In the genomic region with DNA sequence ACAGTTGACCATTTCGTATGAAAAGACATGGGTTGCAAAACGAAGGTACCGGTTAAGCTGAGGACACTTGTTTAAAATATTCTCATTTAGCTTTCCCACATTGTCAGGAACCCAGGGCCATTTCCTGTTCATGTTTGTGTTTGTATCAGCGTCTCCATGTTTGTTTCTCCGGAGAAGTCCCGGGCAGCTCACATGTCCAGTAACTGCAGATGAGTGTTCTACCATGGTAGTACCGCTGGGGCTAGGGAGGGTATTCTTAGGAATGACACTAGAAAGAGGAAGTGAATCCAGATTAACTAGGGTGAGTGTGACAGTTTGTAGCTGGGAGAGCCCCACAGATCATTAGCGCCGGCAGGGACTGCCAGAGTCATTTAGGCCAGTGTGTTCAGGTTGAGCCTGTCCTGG, we compare ENCODE assay signal across 9 cellular contexts. TPM values are rescaled to one million over a fixed set of nuclear protein-coding genes. Genes with fewer than 3 reads are reported as not detected.
DNase-seq lines count a peak whose midpoint lies in the region; ATAC-seq and TF ChIP-seq lines count a peak whose summit lies in the region.
"Had no signal": no experiment of that assay in that cellular context is flagged by ENCODE, and none has a peak within 500 bp of the region (broad histone marks: within the 10 kb centered on the region; RNA-seq: fewer than 3 reads in every experiment).

No MANE protein-coding gene starts in this region.

- H3F3A ChIP-seq in SK-N-SH (replicated peaks; ENCODE audit: insufficient read depth), result no peaks in the 10 kb centered on the region

- H3K9ac ChIP-seq in SK-N-SH, result no peak overlapping the region

- H3K4me3 ChIP-seq in lung (no peak overlapping the region), SK-N-SH (ENCODE audit: low read depth in 2 of 2, low read length in 1 of 2) (no peak overlapping the region)
- H3K4me3 ChIP-seq: ovary had no signal

- no peaks in the 10 kb centered on the region for H3K9me3 ChIP-seq in lung (ENCODE audit: control insufficient read depth in 2 of 2, insufficient read depth in 1 of 2, low read length in 1 of 2)
- H3K9me3 ChIP-seq in SK-N-SH, result no peaks in the 10 kb centered on the region
- H3K9me3 ChIP-seq: ovary had no signal

- H3K4me2 ChIP-seq in SK-N-SH, result no peak overlapping the region

- peaks cover 8% of the 10 kb centered on the region; the same call in 1 of the 2 replicates for H3K79me2 ChIP-seq in SK-N-SH (ENCODE audit: insufficient read depth)

- H3K27ac ChIP-seq in lung (ENCODE audit: low read depth in 1 of 2, low read length in 1 of 2) (peak overlapping the region in 1 of 2 donors; percentile 74), SK-N-SH (ENCODE audit: low read depth in 2 of 2, low read length in 1 of 2) (no peak overlapping the region)
- H3K27ac ChIP-seq: ovary had no signal

- no peak overlapping the region for H2AFZ ChIP-seq in SK-N-SH (ENCODE audit: low read depth)

- TF ChIP-seq RAD21 in SK-N-SH (IDR thresholded peaks at IDR 0.05; ENCODE audit: low read length), result no peak

- no peak for TF ChIP-seq CTCF in lung (IDR thresholded peaks at IDR 0.05; ENCODE audit: control extremely low read depth, extremely low read depth)
- TF ChIP-seq CTCF in SK-N-SH (IDR thresholded peaks at IDR 0.05), result no peak

- no peaks in the 10 kb centered on the region for H3K9me2 ChIP-seq in SK-N-SH

- 63 to 64% methylated on average over 9 of the region's 9 CpGs for WGBS in lung, 2 donors
- 96% methylated on average over 9 of the region's 9 CpGs for WGBS in SK-N-SH (ENCODE audit: low lambda C conversion rate)

- CTCF ChIA-PET in SK-N-SH (lab: Yijun Ruan, JAX), result interaction anchor here (0.9 to 1.0 kb wide), 3 partner anchors 61 to 178 kb away, joined by 3 read pairs; no protein-coding TSS in a partner anchor

- H4K20me1 ChIP-seq in SK-N-SH (ENCODE audit: insufficient read depth), result no peaks in the 10 kb centered on the region; the same call in 1 of the 2 replicates

- peak; percentile 90 to 93 for DNase-seq in NOMO-1 (lab: John Stamatoyannopoulos, UW; ENCODE audit: unreplicated experiment in 2 of 2)
- no peak for DNase-seq in lung (ENCODE audit: low spot score)
- DNase-seq in SK-N-SH, result no peak
- no peak for DNase-seq in NCI-H2107 (lab: John Stamatoyannopoulos, UW)
- no peak for DNase-seq in KG1 (lab: John Stamatoyannopoulos, UW)
- DNase-seq: ovary had no signal

- no peak for TF ChIP-seq EP300 in SK-N-SH (IDR thresholded peaks at IDR 0.05; ENCODE audit: borderline replicate concordance in 1 of 2, low read depth in 1 of 2, low read length in 1 of 2)

- H3K27me3 ChIP-seq in lung (ENCODE audit: control insufficient read depth, insufficient read depth) (no peaks in the 10 kb centered on the region), SK-N-SH (ENCODE audit: insufficient read depth) (no peaks in the 10 kb centered on the region)
- H3K27me3 ChIP-seq: ovary had no signal

- ATAC-seq in GM18870 (IDR thresholded peaks at IDR 0.05; ENCODE audit: unreplicated experiment) (peak; percentile 83), HG02763 (IDR thresholded peaks at IDR 0.05; ENCODE audit: unreplicated experiment) (peak; percentile 63), lung (ENCODE audit: insufficient read depth, low FRiP score) (peak; percentile 71), HG03457 (IDR thresholded peaks at IDR 0.05; ENCODE audit: unreplicated experiment) (no peak)

- H3K36me3 ChIP-seq in lung (ENCODE audit: control insufficient read depth in 2 of 2, insufficient read depth in 2 of 2, low read length in 2 of 2) (no peaks in the 10 kb centered on the region), SK-N-SH (replicated peaks in 1 of 2; ENCODE audit: control insufficient read depth in 1 of 2, insufficient read depth in 2 of 2, low read length in 1 of 2) (no peaks in the 10 kb centered on the region)
- H3K36me3 ChIP-seq: ovary had no signal

- H3K4me1 ChIP-seq in lung (ENCODE audit: control insufficient read depth in 2 of 2, insufficient read depth in 2 of 2, low read length in 2 of 2), result peaks cover 5 to 23% of the 10 kb centered on the region in 2 donors
- H3K4me1 ChIP-seq in SK-N-SH (ENCODE audit: control insufficient read depth in 1 of 2, insufficient read depth in 2 of 2, low read depth in 1 of 2, low read length in 1 of 2), result peaks cover 24 to 33% of the 10 kb centered on the region in 2 experiments

- POLR2A ChIA-PET in SK-N-SH (lab: Yijun Ruan, JAX), result no interaction called here

TF ChIP-seq in SK-N-SH, 30 proteins besides CTCF, POLR2A, EP300 and RAD21:
- TF ChIP-seq GABPA (IDR thresholded peaks at IDR 0.05; ENCODE audit: low read depth) (no peak), NRF1 (IDR thresholded peaks at IDR 0.05; ENCODE audit: low read depth, low read length) (no peak), TCF12 (IDR thresholded peaks at IDR 0.05) (no peak), FOSL2 (IDR thresholded peaks at IDR 0.05; ENCODE audit: borderline replicate concordance, low read depth) (no peak), ELF1 (IDR thresholded peaks at IDR 0.05) (no peak), POLR2AphosphoS5 (IDR thresholded peaks at IDR 0.05; ENCODE audit: low read depth, low read length) (no peak), MXI1 (IDR thresholded peaks at IDR 0.05; ENCODE audit: low read depth, low read length) (no peak), GATA2 (CRISPR knock-in tag; IDR thresholded peaks at IDR 0.05) (no peak)
- TF ChIP-seq, protein P1, sequence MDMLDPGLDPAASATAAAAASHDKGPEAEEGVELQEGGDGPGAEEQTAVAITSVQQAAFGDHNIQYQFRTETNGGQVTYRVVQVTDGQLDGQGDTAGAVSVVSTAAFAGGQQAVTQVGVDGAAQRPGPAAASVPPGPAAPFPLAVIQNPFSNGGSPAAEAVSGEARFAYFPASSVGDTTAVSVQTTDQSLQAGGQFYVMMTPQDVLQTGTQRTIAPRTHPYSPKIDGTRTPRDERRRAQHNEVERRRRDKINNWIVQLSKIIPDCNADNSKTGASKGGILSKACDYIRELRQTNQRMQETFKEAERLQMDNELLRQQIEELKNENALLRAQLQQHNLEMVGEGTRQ (IDR thresholded peaks at IDR 0.05; ENCODE audit: borderline replicate concordance, low read depth, low read length), result no peak
- TF ChIP-seq, protein P2, sequence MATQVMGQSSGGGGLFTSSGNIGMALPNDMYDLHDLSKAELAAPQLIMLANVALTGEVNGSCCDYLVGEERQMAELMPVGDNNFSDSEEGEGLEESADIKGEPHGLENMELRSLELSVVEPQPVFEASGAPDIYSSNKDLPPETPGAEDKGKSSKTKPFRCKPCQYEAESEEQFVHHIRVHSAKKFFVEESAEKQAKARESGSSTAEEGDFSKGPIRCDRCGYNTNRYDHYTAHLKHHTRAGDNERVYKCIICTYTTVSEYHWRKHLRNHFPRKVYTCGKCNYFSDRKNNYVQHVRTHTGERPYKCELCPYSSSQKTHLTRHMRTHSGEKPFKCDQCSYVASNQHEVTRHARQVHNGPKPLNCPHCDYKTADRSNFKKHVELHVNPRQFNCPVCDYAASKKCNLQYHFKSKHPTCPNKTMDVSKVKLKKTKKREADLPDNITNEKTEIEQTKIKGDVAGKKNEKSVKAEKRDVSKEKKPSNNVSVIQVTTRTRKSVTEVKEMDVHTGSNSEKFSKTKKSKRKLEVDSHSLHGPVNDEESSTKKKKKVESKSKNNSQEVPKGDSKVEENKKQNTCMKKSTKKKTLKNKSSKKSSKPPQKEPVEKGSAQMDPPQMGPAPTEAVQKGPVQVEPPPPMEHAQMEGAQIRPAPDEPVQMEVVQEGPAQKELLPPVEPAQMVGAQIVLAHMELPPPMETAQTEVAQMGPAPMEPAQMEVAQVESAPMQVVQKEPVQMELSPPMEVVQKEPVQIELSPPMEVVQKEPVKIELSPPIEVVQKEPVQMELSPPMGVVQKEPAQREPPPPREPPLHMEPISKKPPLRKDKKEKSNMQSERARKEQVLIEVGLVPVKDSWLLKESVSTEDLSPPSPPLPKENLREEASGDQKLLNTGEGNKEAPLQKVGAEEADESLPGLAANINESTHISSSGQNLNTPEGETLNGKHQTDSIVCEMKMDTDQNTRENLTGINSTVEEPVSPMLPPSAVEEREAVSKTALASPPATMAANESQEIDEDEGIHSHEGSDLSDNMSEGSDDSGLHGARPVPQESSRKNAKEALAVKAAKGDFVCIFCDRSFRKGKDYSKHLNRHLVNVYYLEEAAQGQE (IDR thresholded peaks at IDR 0.05; ENCODE audit: low read depth, low read length), result no peak
- TF ChIP-seq, protein P3, sequence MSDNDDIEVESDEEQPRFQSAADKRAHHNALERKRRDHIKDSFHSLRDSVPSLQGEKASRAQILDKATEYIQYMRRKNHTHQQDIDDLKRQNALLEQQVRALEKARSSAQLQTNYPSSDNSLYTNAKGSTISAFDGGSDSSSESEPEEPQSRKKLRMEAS (IDR thresholded peaks at IDR 0.05; ENCODE audit: low read depth), result no peak
- TF ChIP-seq, protein P4, sequence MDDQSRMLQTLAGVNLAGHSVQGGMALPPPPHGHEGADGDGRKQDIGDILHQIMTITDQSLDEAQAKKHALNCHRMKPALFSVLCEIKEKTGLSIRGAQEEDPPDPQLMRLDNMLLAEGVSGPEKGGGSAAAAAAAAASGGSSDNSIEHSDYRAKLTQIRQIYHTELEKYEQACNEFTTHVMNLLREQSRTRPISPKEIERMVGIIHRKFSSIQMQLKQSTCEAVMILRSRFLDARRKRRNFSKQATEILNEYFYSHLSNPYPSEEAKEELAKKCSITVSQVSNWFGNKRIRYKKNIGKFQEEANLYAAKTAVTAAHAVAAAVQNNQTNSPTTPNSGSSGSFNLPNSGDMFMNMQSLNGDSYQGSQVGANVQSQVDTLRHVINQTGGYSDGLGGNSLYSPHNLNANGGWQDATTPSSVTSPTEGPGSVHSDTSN (IDR thresholded peaks at IDR 0.05), result no peak
- TF ChIP-seq, protein P5, sequence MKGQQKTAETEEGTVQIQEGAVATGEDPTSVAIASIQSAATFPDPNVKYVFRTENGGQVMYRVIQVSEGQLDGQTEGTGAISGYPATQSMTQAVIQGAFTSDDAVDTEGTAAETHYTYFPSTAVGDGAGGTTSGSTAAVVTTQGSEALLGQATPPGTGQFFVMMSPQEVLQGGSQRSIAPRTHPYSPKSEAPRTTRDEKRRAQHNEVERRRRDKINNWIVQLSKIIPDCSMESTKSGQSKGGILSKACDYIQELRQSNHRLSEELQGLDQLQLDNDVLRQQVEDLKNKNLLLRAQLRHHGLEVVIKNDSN (IDR thresholded peaks at IDR 0.05; ENCODE audit: borderline replicate concordance, low read depth), result no peak

RNA-seq across cellular contexts. Expression of a gene that starts 50.0 kb away (rescaled TPM):
- total RNA-seq in lung, result 10 to 100 TPM; 77.9 to 78.6 TPM
- polyA plus RNA-seq in lung (10 to 100 TPM; 54.5 to 99.9 TPM), SK-N-SH (2012; rRNA removed) (34.2 and 36.5 TPM in 2 replicates)
- polyA plus RNA-seq in SK-N-SH (2012; cell fraction: cytosol; rRNA removed), result 21.7 and 28.2 TPM in 2 replicates
- 224 and 260 TPM in 2 replicates for polyA plus RNA-seq in SK-N-SH (2012; cell fraction: nucleus; rRNA removed)

Comparison
In these comparisons a context has a peak if more than half of its experiments do, and no peak if none do; other contexts are left out.
1. DNase-seq: peak in NOMO-1 (2 of 2); none in lung (single experiment), SK-N-SH (single experiment), NCI-H2107 (single experiment) and KG1 (single experiment).